In the genomic region with DNA sequence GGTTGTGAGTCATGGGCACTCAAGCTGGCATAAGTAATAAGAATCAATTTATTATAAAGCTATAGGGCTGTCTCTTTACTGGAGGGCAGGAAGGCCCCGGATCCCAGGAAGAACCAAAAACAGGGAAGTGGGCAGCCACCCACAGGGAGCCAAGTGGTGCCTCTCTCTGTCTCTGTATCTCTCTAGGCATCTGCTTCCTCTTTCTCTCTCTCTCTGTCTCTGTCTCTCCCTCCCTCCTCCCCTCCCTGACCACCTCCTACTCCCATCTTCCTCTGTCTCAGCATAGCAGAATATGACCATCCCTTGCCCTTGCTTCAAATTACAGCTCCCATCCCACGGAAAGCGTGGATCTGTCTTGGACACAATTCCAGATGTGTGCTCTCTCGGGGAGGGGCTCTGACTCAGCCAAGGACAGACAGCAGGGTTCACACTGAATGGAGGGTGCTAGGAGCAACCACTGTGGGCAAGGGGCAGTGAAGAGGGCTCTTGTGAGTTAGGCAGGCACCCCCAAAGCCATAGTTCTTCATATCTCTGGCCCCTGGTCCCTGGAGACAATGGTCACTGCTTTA, we compare ENCODE assay signal across 1 cellular context.
TF ChIP-seq lines count a peak whose summit lies in the region.

No MANE protein-coding gene starts in this region.

TF ChIP-seq in WTC11, 78 proteins besides CTCF, POLR2A, EP300 and RAD21 (continued from another document):
- TF ChIP-seq, protein P1, sequence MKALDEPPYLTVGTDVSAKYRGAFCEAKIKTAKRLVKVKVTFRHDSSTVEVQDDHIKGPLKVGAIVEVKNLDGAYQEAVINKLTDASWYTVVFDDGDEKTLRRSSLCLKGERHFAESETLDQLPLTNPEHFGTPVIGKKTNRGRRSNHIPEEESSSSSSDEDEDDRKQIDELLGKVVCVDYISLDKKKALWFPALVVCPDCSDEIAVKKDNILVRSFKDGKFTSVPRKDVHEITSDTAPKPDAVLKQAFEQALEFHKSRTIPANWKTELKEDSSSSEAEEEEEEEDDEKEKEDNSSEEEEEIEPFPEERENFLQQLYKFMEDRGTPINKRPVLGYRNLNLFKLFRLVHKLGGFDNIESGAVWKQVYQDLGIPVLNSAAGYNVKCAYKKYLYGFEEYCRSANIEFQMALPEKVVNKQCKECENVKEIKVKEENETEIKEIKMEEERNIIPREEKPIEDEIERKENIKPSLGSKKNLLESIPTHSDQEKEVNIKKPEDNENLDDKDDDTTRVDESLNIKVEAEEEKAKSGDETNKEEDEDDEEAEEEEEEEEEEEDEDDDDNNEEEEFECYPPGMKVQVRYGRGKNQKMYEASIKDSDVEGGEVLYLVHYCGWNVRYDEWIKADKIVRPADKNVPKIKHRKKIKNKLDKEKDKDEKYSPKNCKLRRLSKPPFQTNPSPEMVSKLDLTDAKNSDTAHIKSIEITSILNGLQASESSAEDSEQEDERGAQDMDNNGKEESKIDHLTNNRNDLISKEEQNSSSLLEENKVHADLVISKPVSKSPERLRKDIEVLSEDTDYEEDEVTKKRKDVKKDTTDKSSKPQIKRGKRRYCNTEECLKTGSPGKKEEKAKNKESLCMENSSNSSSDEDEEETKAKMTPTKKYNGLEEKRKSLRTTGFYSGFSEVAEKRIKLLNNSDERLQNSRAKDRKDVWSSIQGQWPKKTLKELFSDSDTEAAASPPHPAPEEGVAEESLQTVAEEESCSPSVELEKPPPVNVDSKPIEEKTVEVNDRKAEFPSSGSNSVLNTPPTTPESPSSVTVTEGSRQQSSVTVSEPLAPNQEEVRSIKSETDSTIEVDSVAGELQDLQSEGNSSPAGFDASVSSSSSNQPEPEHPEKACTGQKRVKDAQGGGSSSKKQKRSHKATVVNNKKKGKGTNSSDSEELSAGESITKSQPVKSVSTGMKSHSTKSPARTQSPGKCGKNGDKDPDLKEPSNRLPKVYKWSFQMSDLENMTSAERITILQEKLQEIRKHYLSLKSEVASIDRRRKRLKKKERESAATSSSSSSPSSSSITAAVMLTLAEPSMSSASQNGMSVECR (CRISPR knock-in tag; IDR thresholded peaks at IDR 0.05; ENCODE audit: borderline replicate concordance), result no peak
- TF ChIP-seq NFATC4 (CRISPR knock-in tag; IDR thresholded peaks at IDR 0.05) (no peak), SOX15 (CRISPR knock-in tag; IDR thresholded peaks at IDR 0.05) (no peak), CREM (CRISPR knock-in tag; IDR thresholded peaks at IDR 0.05) (no peak)
